ENCODE assay signal across 1 cellular context in genomic region chr1:116909511-116910378, GRCh38.
TF ChIP-seq lines count a peak whose summit lies in the region.

TSS of gene PTGFRN (plus strand) at chr1:116909916. CDS start at chr1:116910204, 288 bp downstream.

TF ChIP-seq in K562, 482 proteins besides CTCF, POLR2A, EP300 and RAD21 (continues in another document):
- 0 out of 4 replicates have a peak, but pooled peaks of 1 of the 2 experiments have one; percentile 34 for TF ChIP-seq ZNF639 (CRISPR knock-in tag; conservative IDR thresholded peaks at IDR 0.05 in 1 of 2, IDR thresholded peaks at IDR 0.05 in 1 of 2)
- TF ChIP-seq TEAD1 (CRISPR knock-in tag; IDR thresholded peaks at IDR 0.05), result no peak
- peak; percentile 82 for TF ChIP-seq VEZF1 (CRISPR knock-in tag; IDR thresholded peaks at IDR 0.05)
- TF ChIP-seq ATF7 (IDR thresholded peaks at IDR 0.05), result 0 out of 2 replicates have a peak, but pooled peaks have one; percentile 39
- TF ChIP-seq YBX1 (IDR thresholded peaks at IDR 0.05), result no peak
- no peak for TF ChIP-seq BACH1 (tag; IDR thresholded peaks at IDR 0.05)
- TF ChIP-seq MXI1 (IDR thresholded peaks at IDR 0.05; ENCODE audit: low read depth, low read length), result no peak
- 0 out of 2 replicates have a peak, but pooled peaks have one; percentile 46 for TF ChIP-seq XRCC5 (IDR thresholded peaks at IDR 0.05; ENCODE audit: low read depth, low read length)
- 0 out of 2 replicates have a peak, but pooled peaks have one; percentile 16 for TF ChIP-seq MTA1 (IDR thresholded peaks at IDR 0.05; ENCODE audit: borderline replicate concordance)
- TF ChIP-seq ASH1L (IDR thresholded peaks at IDR 0.05; ENCODE audit: borderline replicate concordance, low read depth, partially characterized antibody), result no peak
- TF ChIP-seq SMAD1 (IDR thresholded peaks at IDR 0.05; ENCODE audit: low read depth, low read length, partially characterized antibody), result no peak
- TF ChIP-seq ESRRA (IDR thresholded peaks at IDR 0.05; ENCODE audit: borderline replicate concordance, low read depth), result peak; percentile 12; the same call in 1 of the 2 replicates
- TF ChIP-seq ZNF277 (CRISPR knock-in tag; IDR thresholded peaks at IDR 0.05; ENCODE audit: borderline replicate concordance), result no peak
- no peak for TF ChIP-seq ID3 (CRISPR knock-in tag; IDR thresholded peaks at IDR 0.05)
- no peak for TF ChIP-seq ID3 (tag; IDR thresholded peaks at IDR 0.05)
- no peak for TF ChIP-seq ELK1 (CRISPR knock-in tag; IDR thresholded peaks at IDR 0.05)
- TF ChIP-seq NCOA4 (IDR thresholded peaks at IDR 0.05; ENCODE audit: partially characterized antibody), result no peak
- TF ChIP-seq NR2C2 (CRISPR knock-in tag; IDR thresholded peaks at IDR 0.05), result no peak
- TF ChIP-seq NR2C2 (tag; IDR thresholded peaks at IDR 0.05), result no peak; the same call in 1 of the 2 replicates
- no peak for TF ChIP-seq ATF1 (CRISPR knock-in tag; IDR thresholded peaks at IDR 0.05)
- no peak for TF ChIP-seq ATF1 (tag; IDR thresholded peaks at IDR 0.05)
- TF ChIP-seq PTTG1 (tag; IDR thresholded peaks at IDR 0.05; ENCODE audit: low read depth), result no peak
- TF ChIP-seq ZBTB8A (IDR thresholded peaks at IDR 0.05; ENCODE audit: partially characterized antibody), result no peak
- TF ChIP-seq ETS1 (conservative IDR thresholded peaks at IDR 0.05; ENCODE audit: control insufficient read depth, low read depth, low read length), result 0 out of 2 replicates have a peak, but pooled peaks have one; percentile 25
- TF ChIP-seq ZNF280A (IDR thresholded peaks at IDR 0.05; ENCODE audit: low read depth, partially characterized antibody), result no peak
- TF ChIP-seq PATZ1 (CRISPR knock-in tag; IDR thresholded peaks at IDR 0.05; ENCODE audit: borderline replicate concordance), result no peak
- no peak for TF ChIP-seq ZC3H11A (IDR thresholded peaks at IDR 0.05; ENCODE audit: low read depth, low read length)
- TF ChIP-seq ZNF174 (CRISPR knock-in tag; IDR thresholded peaks at IDR 0.05), result no peak
- TF ChIP-seq ZBTB7A (IDR thresholded peaks at IDR 0.05; ENCODE audit: borderline replicate concordance, control insufficient read depth, low read depth, low read length), result peak; percentile 18; the same call in 1 of the 2 replicates
- no peak for TF ChIP-seq EP400 (IDR thresholded peaks at IDR 0.05)
- no peak for TF ChIP-seq ZNF592 (IDR thresholded peaks at IDR 0.05)
- no peak for TF ChIP-seq RNF219 (CRISPR knock-in tag; IDR thresholded peaks at IDR 0.05)
- no peak for TF ChIP-seq SNIP1 (IDR thresholded peaks at IDR 0.05; ENCODE audit: low read depth)
- no peak for TF ChIP-seq HDAC3 (IDR thresholded peaks at IDR 0.05; ENCODE audit: borderline replicate concordance, partially characterized antibody)
- TF ChIP-seq CEBPB (tag; IDR thresholded peaks at IDR 0.05), result no peak
- no peak for TF ChIP-seq ZNF280B (CRISPR knock-in tag; IDR thresholded peaks at IDR 0.05)
- TF ChIP-seq FOXA1 (IDR thresholded peaks at IDR 0.05; ENCODE audit: borderline replicate concordance), result no peak
- TF ChIP-seq ZNF717 (CRISPR knock-in tag; IDR thresholded peaks at IDR 0.05), result no peak
- no peak for TF ChIP-seq HDGF (IDR thresholded peaks at IDR 0.05)
